ENCODE assay signal across 1 cellular context in genomic region chrX:135382260-135382659, GRCh38.
TF ChIP-seq lines count a peak whose summit lies in the region.

No MANE protein-coding gene starts in this region.

TF ChIP-seq in K562, 482 proteins besides CTCF, POLR2A, EP300 and RAD21:
- TF ChIP-seq ZNF780A (CRISPR knock-in tag; IDR thresholded peaks at IDR 0.05) = no peak
- TF ChIP-seq GABPA (tag; conservative IDR thresholded peaks at IDR 0.05; ENCODE audit: low read depth) = 0 out of 2 replicates have a peak, but pooled peaks have one; percentile 13
- TF ChIP-seq PCBP1 (IDR thresholded peaks at IDR 0.05; ENCODE audit: low read depth, low read length, poor library complexity, severe bottlenecking) = no peak
